25 cellular contexts compared by ENCODE assay signal in the genomic region with DNA sequence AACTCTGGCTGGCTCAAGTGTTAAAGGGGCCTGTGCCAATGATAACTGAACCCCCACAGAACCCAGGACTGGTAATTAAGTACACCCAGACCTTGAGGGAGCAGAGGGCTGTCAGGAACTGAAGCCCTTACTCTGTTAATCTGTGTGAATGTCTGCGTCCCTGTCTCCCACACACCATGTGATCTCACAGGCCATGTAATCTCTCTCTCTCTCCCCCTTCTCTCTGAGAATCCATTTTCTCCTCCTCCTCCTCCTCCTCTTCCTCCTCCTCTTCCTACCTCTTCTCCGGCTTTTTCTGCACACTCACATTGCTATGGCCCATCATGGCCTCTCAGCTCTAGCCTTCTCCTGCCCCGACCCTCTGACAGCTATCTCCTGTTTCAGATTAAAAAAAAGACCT. TPM values are rescaled to one million over a fixed set of nuclear protein-coding genes. Genes with fewer than 3 reads are reported as not detected.
DNase-seq lines count a peak whose midpoint lies in the region; ATAC-seq, FAIRE-seq and TF ChIP-seq lines count a peak whose summit lies in the region.
"Had no signal": no experiment of that assay in that cellular context is flagged by ENCODE, and none has a peak within 500 bp of the region (broad histone marks: within the 10 kb centered on the region; RNA-seq: fewer than 3 reads in every experiment).

No MANE protein-coding gene starts in this region.

- FAIRE-seq in bronchial epithelial cell (lab: Jason Lieb, UNC): peak; percentile 47
- FAIRE-seq: A204.1, G401.6, GM12892, GM19239, H1 had no signal

- H3K9me3 ChIP-seq in HEK293 (ENCODE audit: control insufficient read depth, insufficient read depth, low read depth, low read length) (no peaks in the 10 kb centered on the region), uterus (no peaks in the 10 kb centered on the region)
- H3K9me3 ChIP-seq: BLaER1, Caco-2 had no signal

- TF ChIP-seq POLR2A in uterus (IDR thresholded peaks at IDR 0.05): no peak

- H3K9me3 Mint-ChIP-seq in nephron: no peaks in the 10 kb centered on the region
- no peaks in the 10 kb centered on the region for H3K9me3 Mint-ChIP-seq in progenitor cell of endocrine pancreas (ENCODE audit: low read depth)
- H3K9me3 Mint-ChIP-seq in naive thymus-derived CD8-positive, alpha-beta T cell: no peaks in the 10 kb centered on the region
- H3K9me3 Mint-ChIP-seq: CD8-positive, alpha-beta T cell had no signal

- no peak for DNase-seq in bronchial epithelial cell (ENCODE audit: low read depth)
- no peak for DNase-seq in uterus
- DNase-seq in activated CD4-positive, alpha-beta T cell treated with anti-CD3 and anti-CD28 coated beads, Interleukin-2, amount 50 U/mL, for 1 hour: no peak
- DNase-seq in NOMO-1 treated with DMSO at 0.1 percent for 48 hours (lab: John Stamatoyannopoulos, UW; ENCODE audit: unreplicated experiment): no peak
- no peak for DNase-seq in progenitor cell of endocrine pancreas (ENCODE audit: low spot score, unreplicated experiment)
- no peak for DNase-seq in naive thymus-derived CD8-positive, alpha-beta T cell
- DNase-seq: Caco-2; CD4-positive, CD25-positive, alpha-beta regulatory T cell; CD8-positive, alpha-beta T cell; DMS153; DND-41; GM23248; H7; HCEC 1CT had no signal

- H3K4me1 Mint-ChIP-seq in nephron: peaks cover 6% of the 10 kb centered on the region
- H3K4me1 Mint-ChIP-seq in progenitor cell of endocrine pancreas (ENCODE audit: low read depth): no peaks in the 10 kb centered on the region
- no peaks in the 10 kb centered on the region for H3K4me1 Mint-ChIP-seq in naive thymus-derived CD8-positive, alpha-beta T cell
- H3K4me1 Mint-ChIP-seq: B cell; CD4-positive, CD25-positive, alpha-beta regulatory T cell had no signal

- CTCF ChIA-PET in HEK293 (lab: Yijun Ruan, JAX): interaction anchor here (0.5 to 1.2 kb wide), 4 partner anchors 27 to 317 kb away, joined by 3 to 4 read pairs (median 3); no protein-coding TSS in a partner anchor

- ATAC-seq in naive thymus-derived CD8-positive, alpha-beta T cell: no peak
- ATAC-seq: CD8-positive, alpha-beta T cell had no signal

- intact Hi-C loops in uterus (cut with DNase I; ENCODE audit: low total_unique reads): no loop called here

- H3K27ac Mint-ChIP-seq in nephron (peak overlapping the region in 2 of 3 experiments; percentile 53 to 72), progenitor cell of endocrine pancreas (no peak overlapping the region)
- no peak overlapping the region for H3K27ac Mint-ChIP-seq in naive thymus-derived CD8-positive, alpha-beta T cell
- H3K27ac Mint-ChIP-seq: B cell; CD8-positive, alpha-beta T cell had no signal

- H3K27me3 Mint-ChIP-seq in nephron (ENCODE audit: low read depth): no peaks in the 10 kb centered on the region
- no peaks in the 10 kb centered on the region for H3K27me3 Mint-ChIP-seq in progenitor cell of endocrine pancreas
- H3K27me3 Mint-ChIP-seq in naive thymus-derived CD8-positive, alpha-beta T cell: no peaks in the 10 kb centered on the region
- H3K27me3 Mint-ChIP-seq: B cell; CD4-positive, CD25-positive, alpha-beta regulatory T cell had no signal

- no peak overlapping the region for H3K4me3 Mint-ChIP-seq in nephron
- no peak overlapping the region for H3K4me3 Mint-ChIP-seq in progenitor cell of endocrine pancreas (ENCODE audit: low read depth)
- H3K4me3 Mint-ChIP-seq in naive thymus-derived CD8-positive, alpha-beta T cell: no peak overlapping the region
- H3K4me3 Mint-ChIP-seq: B cell; CD4-positive, CD25-positive, alpha-beta regulatory T cell; CD8-positive, alpha-beta T cell had no signal

- no peaks in the 10 kb centered on the region for H3K36me3 Mint-ChIP-seq in nephron (ENCODE audit: low read depth)
- H3K36me3 Mint-ChIP-seq in progenitor cell of endocrine pancreas (ENCODE audit: insufficient read depth): no peaks in the 10 kb centered on the region
- no peaks in the 10 kb centered on the region for H3K36me3 Mint-ChIP-seq in naive thymus-derived CD8-positive, alpha-beta T cell
- H3K36me3 Mint-ChIP-seq: CD4-positive, CD25-positive, alpha-beta regulatory T cell; CD8-positive, alpha-beta T cell had no signal

- TF ChIP-seq CTCF in HEK293 (tag by site-specific recombination; IDR thresholded peaks at IDR 0.05) (no peak), bronchial epithelial cell (IDR thresholded peaks at IDR 0.05; ENCODE audit: insufficient read depth, low read length, severe bottlenecking) (no peak), nephron (IDR thresholded peaks at IDR 0.05; ENCODE audit: unreplicated experiment in 3 of 3) (no peak), uterus (IDR thresholded peaks at IDR 0.05) (no peak), progenitor cell of endocrine pancreas (IDR thresholded peaks at IDR 0.05; ENCODE audit: unreplicated experiment) (no peak)

- H3K36me3 ChIP-seq in HEK293 (ENCODE audit: control insufficient read depth in 2 of 2, insufficient read depth in 1 of 2, low read length in 2 of 2) (no peaks in the 10 kb centered on the region), bronchial epithelial cell (ENCODE audit: control insufficient read depth, insufficient read depth, low read length) (no peaks in the 10 kb centered on the region), uterus (no peaks in the 10 kb centered on the region)
- H3K36me3 ChIP-seq: BLaER1 had no signal

- H3K4me1 ChIP-seq in HEK293 (ENCODE audit: control insufficient read depth, insufficient read depth, low read length) (no peaks in the 10 kb centered on the region), uterus (no peaks in the 10 kb centered on the region)
- H3K4me1 ChIP-seq: BLaER1 had no signal

- H3K27ac ChIP-seq in HEK293 (ENCODE audit: extremely low read depth, low read depth, low read length): no peak overlapping the region
- H3K27ac ChIP-seq in uterus: peak overlapping the region; percentile 40 to 71
- H3K27ac ChIP-seq: 22Rv1, BLaER1, C4-2B, GM23248 had no signal

- H3K27me3 ChIP-seq in bronchial epithelial cell (ENCODE audit: control insufficient read depth, insufficient read depth, low read length): peaks cover 4% of the 10 kb centered on the region
- H3K27me3 ChIP-seq in uterus: no peaks in the 10 kb centered on the region
- H3K27me3 ChIP-seq: BLaER1 had no signal

- H3K4me3 ChIP-seq in HEK293 (ENCODE audit: low read depth, low read length): no peak overlapping the region
- H3K4me3 ChIP-seq in bronchial epithelial cell (ENCODE audit: low read depth, low read length): no peak overlapping the region
- no peak overlapping the region for H3K4me3 ChIP-seq in uterus
- H3K4me3 ChIP-seq: BLaER1, GM23248 had no signal

- POLR2A ChIA-PET in HEK293 (lab: Yijun Ruan, JAX): no interaction called here
- POLR2A ChIA-PET in naive thymus-derived CD8-positive, alpha-beta T cell (lab: Charles Lee): no interaction called here

TF ChIP-seq in HEK293, 187 proteins besides CTCF, POLR2A, EP300 and RAD21 (continues in another document):
- TF ChIP-seq IKZF3 (tag by site-specific recombination; IDR thresholded peaks at IDR 0.05): no peak
- no peak for TF ChIP-seq BCL11B (tag by site-specific recombination; IDR thresholded peaks at IDR 0.05; ENCODE audit: low read depth)
- TF ChIP-seq TRIM28 (IDR thresholded peaks at IDR 0.05; ENCODE audit: borderline replicate concordance, low read length): no peak
- TF ChIP-seq ZNF701 (tag by site-specific recombination; IDR thresholded peaks at IDR 0.05): no peak
- TF ChIP-seq ZBTB49 (tag by site-specific recombination; IDR thresholded peaks at IDR 0.05; ENCODE audit: low read depth): no peak

RNA-seq across cellular contexts. Expression of gene IRAG1, which starts 14.6 kb away (rescaled TPM):
- total RNA-seq in bronchial epithelial cell: 0.26 and 0.51 TPM in 2 replicates
- total RNA-seq in uterus: 100 to 1,000 TPM in 2 of 4 donors, 10 to 100 TPM in 2; 21.2 to 240 (median 107) TPM
- 5.4 and 6.3 TPM in 2 replicates for total RNA-seq in progenitor cell of endocrine pancreas
- total RNA-seq in naive thymus-derived CD8-positive, alpha-beta T cell: not detected
- polyA plus RNA-seq in naive thymus-derived CD8-positive, alpha-beta T cell: not detected
- total RNA-seq: CD4-positive, CD25-positive, alpha-beta regulatory T cell; CD8-positive, alpha-beta T cell had no signal
- polyA plus RNA-seq: CD4-positive, CD25-positive, alpha-beta regulatory T cell had no signal

RNA-seq across cellular contexts. Expression of gene CTR9, which starts 42.9 kb away (rescaled TPM):
- total RNA-seq in bronchial epithelial cell (16.8 and 24.7 TPM in 2 replicates), uterus (10 to 100 TPM; 22.0 to 48.6 (median 38.5) TPM), progenitor cell of endocrine pancreas (34.4 and 38.6 TPM in 2 replicates)
- 10 to 100 TPM; 58.2 to 66.4 TPM for total RNA-seq in naive thymus-derived CD8-positive, alpha-beta T cell
- polyA plus RNA-seq in naive thymus-derived CD8-positive, alpha-beta T cell: 10 to 100 TPM; 53.2 to 66.8 (median 53.7) TPM

Comparison
In these comparisons a context has a peak if more than half of its experiments do, and no peak if none do; other contexts are left out.
1. H3K27ac Mint-ChIP-seq: peak in nephron (2 of 3); none in progenitor cell of endocrine pancreas (single experiment) and naive thymus-derived CD8-positive, alpha-beta T cell (0 of 10).